In genomic region chr12:122079532-122080081, GRCh38 we compare ENCODE assay signal across 8 cellular contexts. TPM values are rescaled to one million over a fixed set of nuclear protein-coding genes. Genes with fewer than 3 reads are reported as not detected.
DNase-seq lines count a peak whose midpoint lies in the region; ATAC-seq and FAIRE-seq lines count a peak whose summit lies in the region.

No MANE protein-coding gene starts in this region.

- no peaks in the 10 kb centered on the region for H3K27me3 Mint-ChIP-seq in activated T-helper 17 cell treated with anti-CD3 and anti-CD28 coated beads, Interleukin-2, amount 50 U/mL, for 72 hours

- ATAC-seq in activated T-helper 17 cell treated with anti-CD3 and anti-CD28 coated beads, Interleukin-2, amount 50 U/mL, for 72 hours (replicated peaks) = no peak
- ATAC-seq in HG03095 (IDR thresholded peaks at IDR 0.05; ENCODE audit: unreplicated experiment) (no peak), GM19455 (IDR thresholded peaks at IDR 0.05; ENCODE audit: unreplicated experiment) (no peak)

- H3K9me3 Mint-ChIP-seq in activated T-helper 17 cell treated with anti-CD3 and anti-CD28 coated beads, Interleukin-2, amount 50 U/mL, for 72 hours = no peaks in the 10 kb centered on the region

- DNase-seq in AML-193 (lab: John Stamatoyannopoulos, UW) = peak; percentile 19 to 53
- DNase-seq in HT-29 (ENCODE audit: low spot score) = peak; percentile 48
- no peak for DNase-seq in HTR-8/SVneo (ENCODE audit: insufficient read length, low spot score)

- H3K4me3 Mint-ChIP-seq in activated T-helper 17 cell treated with anti-CD3 and anti-CD28 coated beads, Interleukin-2, amount 50 U/mL, for 72 hours = peak overlapping the region; percentile 82

- peaks cover 6 to 10% of the 10 kb centered on the region in 2 donors for H3K36me3 ChIP-seq in stomach smooth muscle (ENCODE audit: control insufficient read depth in 2 of 2, insufficient read depth in 2 of 2, low read length in 2 of 2)

- peak overlapping the region; percentile 87 for H3K27ac ChIP-seq in stomach smooth muscle (ENCODE audit: low read length)

- H3K9me3 ChIP-seq in iPS-18c (ENCODE audit: control insufficient read depth, insufficient read depth, low read length) (no peaks in the 10 kb centered on the region), stomach smooth muscle (ENCODE audit: control insufficient read depth in 2 of 2, low read length in 2 of 2) (no peaks in the 10 kb centered on the region)

- FAIRE-seq in HTR-8/SVneo (lab: Jason Lieb, UNC) = no peak

- peaks cover 42% of the 10 kb centered on the region for H3K4me1 Mint-ChIP-seq in activated T-helper 17 cell treated with anti-CD3 and anti-CD28 coated beads, Interleukin-2, amount 50 U/mL, for 72 hours

- H3K4me1 ChIP-seq in stomach smooth muscle (ENCODE audit: control insufficient read depth, insufficient read depth, low read length) = peaks cover 45% of the 10 kb centered on the region

- H3K27ac Mint-ChIP-seq in activated T-helper 17 cell treated with anti-CD3 and anti-CD28 coated beads, Interleukin-2, amount 50 U/mL, for 72 hours = peak overlapping the region; percentile 85

- peaks cover 27% of the 10 kb centered on the region for H3K36me3 Mint-ChIP-seq in activated T-helper 17 cell treated with anti-CD3 and anti-CD28 coated beads, Interleukin-2, amount 50 U/mL, for 72 hours (ENCODE audit: low read depth)

- peak overlapping the region; percentile 64 for H3K4me3 ChIP-seq in iPS-18c (ENCODE audit: insufficient read depth, low read depth, low read length)
- peak overlapping the region; percentile 98 to 100 for H3K4me3 ChIP-seq in stomach smooth muscle (ENCODE audit: low read length in 2 of 2)

- H3K27me3 ChIP-seq in stomach smooth muscle (ENCODE audit: control insufficient read depth in 1 of 2, insufficient read depth in 2 of 2, low read length in 2 of 2) = no peaks in the 10 kb centered on the region

- H3K9ac ChIP-seq in stomach smooth muscle (ENCODE audit: low read length in 2 of 2) = peak overlapping the region; percentile 90 to 95

RNA-seq across cellular contexts. Expression of gene MLXIP, which starts 1.1 kb away (rescaled TPM):
- 22.8 and 31.3 TPM in 2 replicates for total RNA-seq in HT-29 (2014; rRNA removed; shearing (Covaris generic))
- 10 to 100 TPM; 19.7 to 28.9 TPM for total RNA-seq in activated T-helper 17 cell treated with anti-CD3 and anti-CD28 coated beads, Interleukin-2, amount 50 U/mL, for 72 hours

RNA-seq across cellular contexts. Expression of gene BCL7A, which starts 57.9 kb away (rescaled TPM):
- total RNA-seq in HT-29 (2014; rRNA removed; shearing (Covaris generic)) = 8.3 and 11.0 TPM in 2 replicates
- 1 to 10 TPM in 1 of 2 donors, under 1 TPM in 1; 0.82 to 1.1 TPM for total RNA-seq in activated T-helper 17 cell treated with anti-CD3 and anti-CD28 coated beads, Interleukin-2, amount 50 U/mL, for 72 hours
